26 cellular contexts compared by ENCODE assay signal in the genomic region with DNA sequence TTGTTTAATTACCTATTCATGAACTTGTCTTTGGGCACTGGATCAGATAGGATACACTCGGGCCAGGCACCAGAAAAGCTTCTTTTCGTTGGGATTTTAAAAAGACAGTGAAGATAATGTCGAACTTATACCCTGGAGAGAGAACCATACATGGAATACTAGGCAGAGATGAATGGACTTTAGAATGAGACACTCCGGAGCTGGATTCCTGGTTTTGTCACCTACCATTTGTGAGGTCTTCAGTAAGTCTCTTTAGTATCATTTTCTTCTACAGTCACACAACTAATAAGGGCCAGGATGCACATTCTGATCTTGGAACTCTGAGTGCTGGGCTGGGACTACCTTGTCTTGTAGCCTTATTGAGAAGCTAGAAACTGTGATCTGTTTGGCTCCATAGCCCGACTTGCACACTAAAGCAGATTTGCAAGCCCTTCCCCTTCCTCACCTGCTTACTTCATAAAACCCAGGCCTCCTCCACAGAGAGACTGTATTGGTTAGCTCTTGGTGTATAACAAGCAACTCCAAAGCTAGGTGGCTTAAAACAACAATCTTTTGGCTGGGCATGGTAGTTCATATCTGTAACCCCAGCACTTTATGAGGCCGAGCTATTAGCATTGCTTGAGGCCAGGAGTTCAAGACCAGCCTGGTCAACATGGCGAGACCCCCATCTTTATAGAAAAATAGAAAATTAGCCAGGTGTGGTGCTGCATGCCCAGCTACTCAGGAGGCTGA. TPM values are rescaled to one million over a fixed set of nuclear protein-coding genes. Genes with fewer than 3 reads are reported as not detected.
DNase-seq lines count a peak whose midpoint lies in the region; ATAC-seq, FAIRE-seq and TF ChIP-seq lines count a peak whose summit lies in the region.
"Had no signal": no experiment of that assay in that cellular context is flagged by ENCODE, and none has a peak within 500 bp of the region (broad histone marks: within the 10 kb centered on the region; RNA-seq: fewer than 3 reads in every experiment).

No MANE protein-coding gene starts in this region.

- H3K36me3 Mint-ChIP-seq in T-helper 2 cell treated with Interferon-gamma antibody and Interleukin-4, amounts not matched to agents 5 μg/mL and 100 μg/mL, for 36 hours (ENCODE audit: low read depth), result no peaks in the 10 kb centered on the region
- H3K36me3 Mint-ChIP-seq: activated naive CD8-positive, alpha-beta T cell; mesothelial cell of epicardium had no signal

- H3K9me1 ChIP-seq in K562 (ENCODE audit: control insufficient read depth, insufficient read depth, low read length), result no peaks in the 10 kb centered on the region

- no peak overlapping the region for H3K27ac Mint-ChIP-seq in T-helper 2 cell treated with Interferon-gamma antibody and Interleukin-4, amounts not matched to agents 5 μg/mL and 100 μg/mL, for 36 hours
- H3K27ac Mint-ChIP-seq: activated CD4-positive, alpha-beta memory T cell treated with anti-CD3 and anti-CD28 coated beads, Interleukin-2, amount 10 ng/mL, durations not matched to agents 7 days and 5 days; activated naive CD8-positive, alpha-beta T cell; activated T-helper 17 cell treated with anti-CD3 and anti-CD28 coated beads, Interleukin-2, amount 50 U/mL, for 72 hours; mesothelial cell of epicardium had no signal

- BruUV-seq in K562 (replicated peaks; lab: Mats Ljungman, UMichigan), result no TSS peak

- H3K27ac ChIP-seq in cardiac muscle cell (peak overlapping the region; percentile 87), K562 (ENCODE audit: extremely low read depth, low read depth, low read length) (peak overlapping the region; percentile 40), liver (ENCODE audit: low read depth in 1 of 2, low read length in 2 of 2) (peak overlapping the region; percentile 41 to 57)
- H3K27ac ChIP-seq: left ventricle myocardium inferior had no signal

- H3K4me3 ChIP-seq in cardiac muscle cell, result no peak overlapping the region
- no peak overlapping the region for H3K4me3 ChIP-seq in K562
- H3K4me3 ChIP-seq in liver (ENCODE audit: low read depth in 1 of 3, low read length in 3 of 3), result no peak overlapping the region
- H3K4me3 ChIP-seq: left ventricle myocardium inferior, pancreas, smooth muscle cell had no signal

- H3K9ac ChIP-seq in K562 (ENCODE audit: insufficient read depth in 1 of 2, low read depth in 2 of 2, low read length in 2 of 2) (no peak overlapping the region), liver (ENCODE audit: low read depth in 1 of 2, low read length in 2 of 2) (no peak overlapping the region)

- TF ChIP-seq RAD21 in K562 (CRISPR knock-in tag; conservative IDR thresholded peaks at IDR 0.05 in 1 of 2, IDR thresholded peaks at IDR 0.05 in 1 of 2), result no peak
- no peak for TF ChIP-seq RAD21 in liver (IDR thresholded peaks at IDR 0.05)

- no peak for TF ChIP-seq POLR2A in K562 (conservative IDR thresholded peaks at IDR 0.05)

- ATAC-seq in K562, result no peak
- ATAC-seq in GM19035 (IDR thresholded peaks at IDR 0.05; ENCODE audit: unreplicated experiment), result no peak
- ATAC-seq in esophagus mucosa, result no peak
- ATAC-seq: activated T-helper 17 cell treated with anti-CD3 and anti-CD28 coated beads, Interleukin-2, amount 50 U/mL, for 72 hours had no signal

- DNase-seq in cardiac muscle cell (ENCODE audit: low read depth in 1 of 2, low spot score in 1 of 2) (peak in 1 of 2 donors; percentile 5), cardiac septum (ENCODE audit: low spot score) (no peak), K562 (ENCODE audit: extremely low read depth in 1 of 4, low spot score in 3 of 4) (no peak), GM13976 (ENCODE audit: low spot score) (no peak)
- no peak for DNase-seq in T-helper 2 cell treated with Interferon-gamma antibody and Interleukin-4, amounts not matched to agents 5 μg/mL and 100 μg/mL, for 36 hours (ENCODE audit: low spot score)
- DNase-seq: activated CD4-positive, alpha-beta memory T cell treated with anti-CD3 and anti-CD28 coated beads, Interleukin-2, amount 10 ng/mL, durations not matched to agents 7 days and 5 days; activated CD4-positive, CD25-positive, alpha-beta regulatory T cell treated with anti-CD3 and anti-CD28 coated beads, Interleukin-2, amount 50 U/mL, for 72 hours; cerebellar nuclear complex; NCI-H1092 treated with DMSO at 0.1 percent for 48 hours; NCI-H187; stimulated activated CD4-positive, alpha-beta T cell treated with anti-CD3 and anti-CD28 coated beads, Interleukin-2, amount 100 ng/mL, for 24 hours; T-helper 1 cell had no signal

- H3K4me3 Mint-ChIP-seq in T-helper 2 cell treated with Interferon-gamma antibody and Interleukin-4, amounts not matched to agents 5 μg/mL and 100 μg/mL, for 36 hours, result no peak overlapping the region
- H3K4me3 Mint-ChIP-seq: activated CD4-positive, alpha-beta memory T cell treated with anti-CD3 and anti-CD28 coated beads, Interleukin-2, amount 10 ng/mL, durations not matched to agents 7 days and 5 days; activated naive CD8-positive, alpha-beta T cell; activated T-helper 17 cell treated with anti-CD3 and anti-CD28 coated beads, Interleukin-2, amount 50 U/mL, for 72 hours; mesothelial cell of epicardium; nephron had no signal

- peak overlapping the region; percentile 17; the same call in 1 of the 2 replicates for H3K4me2 ChIP-seq in K562 (ENCODE audit: insufficient read depth, low read length)
- H3K4me2 ChIP-seq: smooth muscle cell had no signal

- H3K36me3 ChIP-seq in cardiac muscle cell (no peaks in the 10 kb centered on the region), K562 (ENCODE audit: control insufficient read depth, insufficient read depth, low read length) (no peaks in the 10 kb centered on the region), liver (ENCODE audit: control insufficient read depth in 4 of 4, insufficient read depth in 3 of 4, low read depth in 1 of 4, low read length in 3 of 4) (peaks cover 5 to 47% (median 38%) of the 10 kb centered on the region in 4 donors)
- H3K36me3 ChIP-seq: left ventricle myocardium inferior had no signal

- H2AFZ ChIP-seq in K562 (ENCODE audit: low read depth, low read length), result peak overlapping the region; percentile 17

- H4K20me1 ChIP-seq in K562 (replicated peaks; ENCODE audit: control insufficient read depth, insufficient read depth, low read length), result no peaks in the 10 kb centered on the region

- intact Hi-C loops in cardiac septum (cut with DNase I), result no loop called here
- intact Hi-C loops in K562 (cut with micrococcal nuclease), result no loop called here

- H3K79me2 ChIP-seq in K562 (ENCODE audit: control insufficient read depth, insufficient read depth, low read length), result no peaks in the 10 kb centered on the region

- no peaks in the 10 kb centered on the region for H3K9me3 Mint-ChIP-seq in T-helper 2 cell treated with Interferon-gamma antibody and Interleukin-4, amounts not matched to agents 5 μg/mL and 100 μg/mL, for 36 hours
- H3K9me3 Mint-ChIP-seq: activated CD4-positive, alpha-beta memory T cell treated with anti-CD3 and anti-CD28 coated beads, Interleukin-2, amount 10 ng/mL, durations not matched to agents 7 days and 5 days; activated T-helper 17 cell treated with anti-CD3 and anti-CD28 coated beads, Interleukin-2, amount 50 U/mL, for 72 hours; mesothelial cell of epicardium; nephron had no signal

- no peak for TF ChIP-seq EP300 in K562 (IDR thresholded peaks at IDR 0.05; ENCODE audit: low read length)

- no peak for FAIRE-seq in K562 (lab: Jason Lieb, UNC)
- FAIRE-seq: H1, pancreas had no signal

- CTCF ChIA-PET in K562 (lab: Yijun Ruan, JAX; ENCODE audit: low intra/inter-chr PET ratio), result no interaction called here

- H3K9me3 ChIP-seq in cardiac muscle cell (ENCODE audit: low read depth) (no peaks in the 10 kb centered on the region), K562 (replicated peaks; ENCODE audit: control insufficient read depth, insufficient read depth, low read depth, low read length) (peaks cover 3% of the 10 kb centered on the region; the same call in 1 of the 2 replicates), liver (ENCODE audit: control insufficient read depth in 4 of 4, low read length in 3 of 4) (no peaks in the 10 kb centered on the region)
- H3K9me3 ChIP-seq: left ventricle myocardium inferior, pancreas had no signal

- 58% methylated on average over 7 of the region's 7 CpGs for WGBS in K562 (ENCODE audit: insufficient coverage, low coverage, missing lambda C conversion rate)
- WGBS in liver, result 86% methylated on average over 7 of the region's 7 CpGs

- in situ Hi-C loops in K562 (cut with MboI) (no loop called here), GM13976 (cut with MboI; ENCODE audit: low sequenced_read_pairs, unreplicated experiment) (no loop called here)

- POLR2A ChIA-PET in K562 (lab: Yijun Ruan, JAX), result interaction anchor here (0.6 to 1.4 kb wide), 4 partner anchors 11 to 28 kb away, joined by 3 to 6 read pairs (median 4); no protein-coding TSS in a partner anchor

- H3K27me3 ChIP-seq in cardiac muscle cell (no peaks in the 10 kb centered on the region), K562 (ENCODE audit: control insufficient read depth in 2 of 2, insufficient read depth in 2 of 2, low read length in 2 of 2) (no peaks in the 10 kb centered on the region), liver (ENCODE audit: control insufficient read depth in 4 of 4, insufficient read depth in 4 of 4, low read length in 3 of 4) (no peaks in the 10 kb centered on the region)
- H3K27me3 ChIP-seq: pancreas had no signal

- H3K27me3 Mint-ChIP-seq in T-helper 2 cell treated with Interferon-gamma antibody and Interleukin-4, amounts not matched to agents 5 μg/mL and 100 μg/mL, for 36 hours (ENCODE audit: low read depth), result peaks cover 2% of the 10 kb centered on the region
- H3K27me3 Mint-ChIP-seq: activated T-helper 17 cell treated with anti-CD3 and anti-CD28 coated beads, Interleukin-2, amount 50 U/mL, for 72 hours had no signal

- TF ChIP-seq CTCF in cardiac muscle cell (IDR thresholded peaks at IDR 0.05; ENCODE audit: low read depth, low read length), result no peak
- TF ChIP-seq CTCF in K562 (IDR thresholded peaks at IDR 0.05 in 2 of 3, conservative IDR thresholded peaks at IDR 0.05 in 1 of 3; ENCODE audit: insufficient read depth in 2 of 3, low read depth in 1 of 3, low read length in 3 of 3), result no peak
- TF ChIP-seq CTCF in liver (IDR thresholded peaks at IDR 0.05; ENCODE audit: low read depth, low read length, missing input control), result no peak
- no peak for TF ChIP-seq CTCF in GM13976 (IDR thresholded peaks at IDR 0.05; ENCODE audit: borderline replicate concordance, control extremely low read depth, extremely low read depth, insufficient read depth, missing control alignments)

- no peaks in the 10 kb centered on the region for H3K4me1 Mint-ChIP-seq in T-helper 2 cell treated with Interferon-gamma antibody and Interleukin-4, amounts not matched to agents 5 μg/mL and 100 μg/mL, for 36 hours (ENCODE audit: low read depth)
- H3K4me1 Mint-ChIP-seq: activated T-helper 17 cell treated with anti-CD3 and anti-CD28 coated beads, Interleukin-2, amount 50 U/mL, for 72 hours had no signal

- peaks cover 13% of the 10 kb centered on the region for H3K4me1 ChIP-seq in cardiac muscle cell (ENCODE audit: low read depth)
- peaks cover 20 to 38% of the 10 kb centered on the region in 2 experiments for H3K4me1 ChIP-seq in K562 (replicated peaks in 1 of 2; ENCODE audit: control insufficient read depth in 2 of 2, insufficient read depth in 2 of 2, low read length in 2 of 2)
- peaks cover 0 to 21% (median 18%) of the 10 kb centered on the region in 4 donors for H3K4me1 ChIP-seq in liver (ENCODE audit: control insufficient read depth in 4 of 4, insufficient read depth in 4 of 4, low read length in 3 of 4)
- H3K4me1 ChIP-seq: left ventricle myocardium inferior had no signal

RNA-seq across cellular contexts. Expression of a gene that starts 7.4 kb away (rescaled TPM):
- total RNA-seq in cardiac muscle cell (19.1 and 20.6 TPM in 2 replicates), cardiac septum (10.2 TPM), K562 (2014; rRNA removed) (10.9 and 11.0 TPM in 2 replicates), K562 (2014; rRNA removed; fragmentation: Illumina TruSeq; extraction: Trizol) (22.0 and 22.2 TPM in 2 replicates), K562 (2015; rRNA removed; fragmentation: Illumina TruSeq; extraction: Trizol) (17.0 and 20.4 TPM in 2 replicates), K562 (2021) (15.3 and 17.6 TPM in 2 replicates), liver (10 to 100 TPM in 1 of 2 donors, 1 to 10 TPM in 1; 5.3 to 24.3 TPM), esophagus mucosa (15.3 TPM)
- polyA plus RNA-seq in cardiac muscle cell (26.4 and 40.3 TPM in 2 replicates), K562 (2011; rRNA removed) (24.9 and 26.8 TPM in 2 replicates), K562 (2014; fragmentation: Illumina TruSeq; extraction: Trizol) (20.3 and 20.6 TPM in 2 replicates), K562 (2014; fragmentation: Nextera tagmentation; extraction: Ambion mirVana) (10 to 100 TPM; 24.4 to 31.4 TPM), K562 (2014; rRNA removed) (16.1 and 16.5 TPM in 2 replicates), liver (1 to 10 TPM; 3.3 to 4.3 TPM)
- 11.7 and 21.0 TPM in 2 replicates for total RNA-seq in K562 (2011; cell fraction: chromatin; rRNA removed; ENCODE audit: low replicate concordance)
- total RNA-seq in K562 (2011; cell fraction: nucleolus; rRNA removed), result 5.9 and 7.8 TPM in 2 replicates
- total RNA-seq in K562 (2011; cell fraction: nucleoplasm; rRNA removed), result 4.5 and 10.5 TPM in 2 replicates
- polyA plus RNA-seq in K562 (2011; cell fraction: cytosol; rRNA removed), result 21.6 and 30.1 TPM in 2 replicates
- 10.3 and 16.7 TPM in 2 replicates for polyA plus RNA-seq in K562 (2011; cell fraction: nucleus; rRNA removed)
- polyA plus RNA-seq in K562 (2012), result 15.7 and 22.2 TPM in 2 replicates
- 24.1 and 36.9 TPM in 2 replicates for polyA minus RNA-seq in K562 (2011; rRNA and poly(A)+ RNA removed)
- polyA minus RNA-seq in K562 (2011; cell fraction: cytosol; rRNA and poly(A)+ RNA removed), result 6.4 and 8.9 TPM in 2 replicates
- polyA minus RNA-seq in K562 (2011; cell fraction: nucleus; rRNA and poly(A)+ RNA removed), result 6.7 and 9.0 TPM in 2 replicates

RNA-seq across cellular contexts. Expression of a gene that starts 24.5 kb away (rescaled TPM):
- total RNA-seq in cardiac muscle cell (0.88 and 2.4 TPM in 2 replicates), cardiac septum (0.70 TPM), K562 (2014; rRNA removed) (0.14 and 0.16 TPM in 2 replicates), K562 (2014; rRNA removed; fragmentation: Illumina TruSeq; extraction: Trizol) (0.07 and 0.13 TPM in 2 replicates), K562 (2015; rRNA removed; fragmentation: Illumina TruSeq; extraction: Trizol) (0.11 and 0.15 TPM in 2 replicates), K562 (2021) (0.20 and 0.31 TPM in 2 replicates), liver (100 to 1,000 TPM in 1 of 2 donors, 10 to 100 TPM in 1; 33.8 to 253 TPM), esophagus mucosa (0.36 TPM)
- polyA plus RNA-seq in cardiac muscle cell (1.1 TPM in 1 of 2 replicates, not detected in the other), K562 (2011; rRNA removed) (0.24 and 0.88 TPM in 2 replicates), K562 (2014; fragmentation: Illumina TruSeq; extraction: Trizol) (0.15 TPM in 1 of 2 replicates, not detected in the other), K562 (2014; fragmentation: Nextera tagmentation; extraction: Ambion mirVana) (not detected), K562 (2014; rRNA removed) (0.21 and 0.57 TPM in 2 replicates), liver (10 to 100 TPM; 22.9 to 86.8 TPM)
- total RNA-seq in K562 (2011; cell fraction: chromatin; rRNA removed; ENCODE audit: low replicate concordance), result 4.3 and 4.4 TPM in 2 replicates
- total RNA-seq in K562 (2011; cell fraction: nucleolus; rRNA removed), result 0.83 and 2.8 TPM in 2 replicates
- 4.0 and 6.9 TPM in 2 replicates for total RNA-seq in K562 (2011; cell fraction: nucleoplasm; rRNA removed)
- polyA plus RNA-seq in K562 (2011; cell fraction: cytosol; rRNA removed), result 0.07 and 0.09 TPM in 2 replicates
- 2.7 and 3.1 TPM in 2 replicates for polyA plus RNA-seq in K562 (2011; cell fraction: nucleus; rRNA removed)
- 0.10 and 0.62 TPM in 2 replicates for polyA plus RNA-seq in K562 (2012)
- polyA minus RNA-seq in K562 (2011; rRNA and poly(A)+ RNA removed), result 0.53 and 1.7 TPM in 2 replicates
- polyA minus RNA-seq in K562 (2011; cell fraction: cytosol; rRNA and poly(A)+ RNA removed), result not detected in 2 replicates
- polyA minus RNA-seq in K562 (2011; cell fraction: nucleus; rRNA and poly(A)+ RNA removed), result 0.54 and 1.1 TPM in 2 replicates
- total RNA-seq: A172, glomerular endothelial cell, H1, SK-MEL-5 had no signal

Comparison
In these comparisons a context has a peak if more than half of its experiments do, and no peak if none do; other contexts are left out.
1. RNA of a gene that starts 24.5 kb away (total RNA-seq): 33.8 to 253 TPM in liver; 0.88 to 2.4 TPM in cardiac muscle cell, 0.70 TPM in cardiac septum (single experiment), 0.36 TPM in esophagus mucosa (single experiment) and 0.07 to 6.9 TPM in K562; every median in the first group is over 4 times any median in the second.
2. Peak in every context shown above with its lines, with median percentiles within 50 percentile points of each other: H3K27ac ChIP-seq.